Comparison of ENCODE assay signal across 25 cellular contexts in genomic region chr4:117239434-117239833, GRCh38.
"Had no signal": no experiment of that assay in that cellular context is flagged by ENCODE, and none has a peak within 500 bp of the region (broad histone marks: within the 10 kb centered on the region; RNA-seq: fewer than 3 reads in every experiment).

No MANE protein-coding gene starts in this region.

- H3K27me3 ChIP-seq: dorsolateral prefrontal cortex, esophagus muscularis mucosa, foreskin keratinocyte, heart left ventricle, hepatocyte had no signal

- H3K27ac ChIP-seq: coronary artery, dorsolateral prefrontal cortex, esophagus muscularis mucosa, foreskin keratinocyte, gastroesophageal sphincter, heart left ventricle, hepatocyte, left ventricle myocardium inferior, lower lobe of right lung had no signal

- FAIRE-seq: colon, endothelial cell of umbilical vein, frontal cortex, islet of Langerhans, keratinocyte had no signal

- H2AFZ ChIP-seq: hepatocyte had no signal

- H3K4me3 ChIP-seq: coronary artery, dorsolateral prefrontal cortex, esophagus muscularis mucosa, gastroesophageal sphincter, heart left ventricle, hepatocyte, left ventricle myocardium inferior, lower lobe of right lung, mucosa of descending colon had no signal

- H3K4me3 Mint-ChIP-seq: immature natural killer cell, mesothelial cell of epicardium had no signal

- H3K9me3 ChIP-seq: esophagus muscularis mucosa, gastroesophageal sphincter, heart left ventricle, left ventricle myocardium inferior, lower lobe of right lung, mucosa of descending colon had no signal

- H3K4me1 ChIP-seq: esophagus muscularis mucosa, foreskin keratinocyte, gastroesophageal sphincter, heart left ventricle, left ventricle myocardium inferior, lower lobe of right lung had no signal

- H3K4me1 Mint-ChIP-seq: immature natural killer cell had no signal

- H3K27ac Mint-ChIP-seq: immature natural killer cell, mesothelial cell of epicardium had no signal

- H3K79me2 ChIP-seq: hepatocyte had no signal

- H3K36me3 ChIP-seq: esophagus muscularis mucosa, gastroesophageal sphincter, heart left ventricle, left ventricle myocardium inferior, lower lobe of right lung had no signal

- H3K36me3 Mint-ChIP-seq: immature natural killer cell, mesothelial cell of epicardium had no signal

- ATAC-seq: foreskin keratinocyte, gastroesophageal sphincter, heart left ventricle, left colon, left lobe of liver, lower lobe of right lung, mucosa of descending colon had no signal

- DNase-seq: dermis blood vessel endothelial cell; dorsolateral prefrontal cortex; effector CD4-positive, alpha-beta T cell; effector memory CD4-positive, alpha-beta T cell; foreskin keratinocyte; hypothalamus; immature natural killer cell; kidney glomerular epithelial cell; left colon; left ventricle myocardium inferior; lower lobe of right lung; mesenchymal stem cell; mucosa of descending colon had no signal

- H3K4me2 ChIP-seq: hepatocyte had no signal
